8 cellular contexts compared by ENCODE assay signal in the genomic region with DNA sequence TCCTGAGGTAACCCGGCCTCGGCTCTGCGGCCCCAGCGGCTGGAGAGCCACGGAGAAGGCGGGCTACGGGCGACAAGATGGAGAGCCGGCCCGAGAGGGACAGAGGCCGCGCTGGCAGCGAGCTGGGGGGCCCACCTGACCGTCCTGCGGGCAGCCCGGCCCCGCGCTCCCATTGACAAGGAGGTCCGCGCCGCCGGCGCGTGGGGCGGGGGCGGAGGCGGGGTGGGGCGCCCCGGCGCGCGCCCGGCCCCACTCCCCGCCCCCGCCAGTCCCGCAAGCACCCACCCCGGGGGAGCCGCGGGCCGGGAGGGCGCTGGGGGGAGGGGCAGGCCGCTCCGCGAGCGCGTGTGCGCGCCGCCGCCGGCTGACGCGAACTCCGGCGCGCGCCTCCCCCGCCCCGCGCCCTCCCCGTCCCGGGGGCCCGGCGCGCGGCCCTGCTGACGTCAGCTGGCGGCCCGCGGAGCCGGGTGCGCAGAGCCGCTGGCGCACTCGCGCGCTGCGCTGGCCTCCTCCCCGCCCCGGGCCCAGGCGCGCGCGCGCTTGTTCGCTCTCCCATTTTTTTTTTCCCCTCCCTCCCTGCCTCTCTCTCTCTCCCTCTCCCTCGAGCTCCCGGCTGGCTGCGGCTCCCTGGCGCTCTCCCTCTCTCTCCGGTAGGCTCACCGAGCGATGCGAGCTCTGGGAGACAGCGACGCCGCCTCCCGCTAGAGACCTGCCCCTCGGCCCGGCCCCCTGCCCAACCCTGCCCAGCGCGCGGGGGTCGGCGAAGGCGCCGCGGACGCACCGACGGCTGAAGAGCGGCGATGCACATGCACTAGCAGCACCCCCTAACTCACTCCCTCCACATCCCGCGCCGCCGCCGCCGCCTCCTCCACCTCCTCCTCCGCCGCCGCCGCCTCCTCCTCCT. TPM values are rescaled to one million over a fixed set of nuclear protein-coding genes. Genes with fewer than 3 reads are reported as not detected.
DNase-seq lines count a peak whose midpoint lies in the region; ATAC-seq and TF ChIP-seq lines count a peak whose summit lies in the region.

A gene (plus strand): TSS at position 587 of the 904 bp plus-strand sequence. CDS start 747 bp downstream, outside the sequence.

- TF ChIP-seq CTCF in H9 (conservative IDR thresholded peaks at IDR 0.05) (no peak), esophagus muscularis mucosa (IDR thresholded peaks at IDR 0.05) (no peak)

- intact Hi-C loops in CD4-positive, alpha-beta memory T cell (cut with micrococcal nuclease) = loop anchor here (5.0 kb wide), 1 partner anchor 1546 kb away; a partner anchor contains a TSS
- intact Hi-C loops in esophagus muscularis mucosa (cut with DNase I) = no loop called here

- H3K36me3 ChIP-seq in CD4-positive, alpha-beta memory T cell (ENCODE audit: insufficient read depth, low read length) = no peaks in the 10 kb centered on the region
- H3K36me3 ChIP-seq in esophagus muscularis mucosa = no peaks in the 10 kb centered on the region

- no peak within 1 kb of the TSS for H3K4ac ChIP-seq in H9 (ENCODE audit: low read depth, low read length)

- POLR2A ChIA-PET in CD4-positive, alpha-beta memory T cell (lab: Charles Lee; ENCODE audit: partially characterized antibody) = interaction anchor here (0.6 to 6.1 kb wide), 10 partner anchors 11 to 124 kb away, joined by 3 to 71 read pairs (median 4); no protein-coding TSS in a partner anchor

- no peak within 1 kb of the TSS for H2BK5ac ChIP-seq in H9 (ENCODE audit: insufficient read length, low read length)

- TF ChIP-seq EP300 in esophagus muscularis mucosa (IDR thresholded peaks at IDR 0.05) = no peak

- no peak within 1 kb of the TSS for H3K23ac ChIP-seq in H9 (ENCODE audit: insufficient read length, low read depth, low read length)

- no peaks in the 10 kb centered on the region for H3K79me2 ChIP-seq in H9 (ENCODE audit: insufficient read depth, low read length)

- no peak within 1 kb of the TSS for H2BK20ac ChIP-seq in H9 (ENCODE audit: low read depth, low read length, poor library complexity, severe bottlenecking)

- H2AK5ac ChIP-seq in H9 (ENCODE audit: insufficient read length, low read length) = no peak within 1 kb of the TSS

- CTCF ChIA-PET in CD4-positive, alpha-beta memory T cell (lab: Charles Lee; ENCODE audit: partially characterized antibody) = interaction anchor here (7.7 kb wide), 1 partner anchor 12 kb away, joined by 38 read pairs; no protein-coding TSS in a partner anchor

- H3T11ph ChIP-seq in H9 (ENCODE audit: low read length) = no peak within 1 kb of the TSS

- no peak within 1 kb of the TSS for H4K91ac ChIP-seq in H9 (ENCODE audit: insufficient read length, low read depth, low read length)

- H4K8ac ChIP-seq in H9 (replicated peaks; ENCODE audit: insufficient read length, low read depth, low read length) = no peak within 1 kb of the TSS

- peak within 1 kb of the TSS; percentile 7 for H3K9ac ChIP-seq in H9 (ENCODE audit: extremely low read depth, insufficient read length, low read length)

- H3K4me3 ChIP-seq in CD4-positive, alpha-beta memory T cell (ENCODE audit: low read length in 2 of 2) = peak within 1 kb of the TSS; percentile 6 to 56
- peak within 1 kb of the TSS; percentile 64 to 84 (median 72) for H3K4me3 ChIP-seq in esophagus muscularis mucosa

- H4K5ac ChIP-seq in H9 (ENCODE audit: insufficient read length, low read depth, low read length) = no peak within 1 kb of the TSS

- H2BK120ac ChIP-seq in H9 (ENCODE audit: low read depth, low read length, poor library complexity, severe bottlenecking) = no peak within 1 kb of the TSS

- H3K56ac ChIP-seq in H9 (ENCODE audit: insufficient read length, low read depth, low read length) = no peak within 1 kb of the TSS

- H3K9me3 Mint-ChIP-seq in CD4-positive, alpha-beta memory T cell = peaks cover 0 to 2% (median 0%) of the 10 kb centered on the region in 8 donors
- no peaks in the 10 kb centered on the region; a peak in 1 of 5 replicates for H3K9me3 Mint-ChIP-seq in H9

- H3K4me2 ChIP-seq in H9 (ENCODE audit: insufficient read depth, insufficient read length, low read length) = peak within 1 kb of the TSS; percentile 94

- no peak within 1 kb of the TSS for H2BK12ac ChIP-seq in H9 (ENCODE audit: insufficient read length, low read depth, low read length)

- no peaks in the 10 kb centered on the region for H3K27me3 ChIP-seq in CD4-positive, alpha-beta memory T cell (ENCODE audit: insufficient read depth, low read length)
- H3K27me3 ChIP-seq in H9 (ENCODE audit: insufficient read depth, low read length) (peaks cover 2% of the 10 kb centered on the region; the same call in 1 of the 2 replicates), esophagus muscularis mucosa (peaks cover 0 to 46% (median 21%) of the 10 kb centered on the region in 4 donors)

- peaks cover 18 to 50% (median 33%) of the 10 kb centered on the region in 4 donors for H3K4me1 Mint-ChIP-seq in CD4-positive, alpha-beta memory T cell
- peaks cover 28 to 42% of the 10 kb centered on the region in 2 experiments for H3K4me1 Mint-ChIP-seq in H9

- no peak within 1 kb of the TSS for H2AFZ ChIP-seq in H9 (ENCODE audit: low read length)

- peak within 1 kb of the TSS; percentile 68 to 87 (median 81) for H3K27ac Mint-ChIP-seq in CD4-positive, alpha-beta memory T cell
- peak within 1 kb of the TSS in 2 of 3 experiments; percentile 53 to 55; a peak in 2 of 7 replicates for H3K27ac Mint-ChIP-seq in H9

- peak within 1 kb of the TSS; percentile 87; the same call in 1 of the 2 replicates for H3K14ac ChIP-seq in H9 (ENCODE audit: insufficient read depth, low read length)

- H3K27me3 Mint-ChIP-seq in CD4-positive, alpha-beta memory T cell = peaks cover 3 to 12% of the 10 kb centered on the region in 2 donors
- H3K27me3 Mint-ChIP-seq in H9 (ENCODE audit: low read depth) = peaks cover 64% of the 10 kb centered on the region

- H3K18ac ChIP-seq in H9 (ENCODE audit: insufficient read length, low read depth, low read length) = peak within 1 kb of the TSS; percentile 86

- peaks cover 28% of the 10 kb centered on the region for H3K23me2 ChIP-seq in H9 (ENCODE audit: insufficient read length, low read depth, low read length, poor library complexity, severe bottlenecking)

- peaks cover 42% of the 10 kb centered on the region for H3K4me1 ChIP-seq in CD4-positive, alpha-beta memory T cell (ENCODE audit: insufficient read depth, low read length)
- H3K4me1 ChIP-seq in H9 (ENCODE audit: insufficient read depth, low read length) (peaks cover 9% of the 10 kb centered on the region; the same call in 1 of the 2 replicates), esophagus muscularis mucosa (peaks cover 22 to 52% (median 48%) of the 10 kb centered on the region in 4 donors)

- peak within 1 kb of the TSS; percentile 84 to 90 (median 85) for H3K4me3 Mint-ChIP-seq in CD4-positive, alpha-beta memory T cell
- H3K4me3 Mint-ChIP-seq in H9 = peak within 1 kb of the TSS; percentile 78 to 85

- no peak for TF ChIP-seq POLR2A in esophagus muscularis mucosa (IDR thresholded peaks at IDR 0.05; ENCODE audit: low read depth)

- no peaks in the 10 kb centered on the region for H3K9me3 ChIP-seq in CD4-positive, alpha-beta memory T cell (ENCODE audit: control insufficient read depth in 1 of 2, low read length in 2 of 2)
- H3K9me3 ChIP-seq in H9 (ENCODE audit: control insufficient read depth, low read depth, low read length) (no peaks in the 10 kb centered on the region), esophagus muscularis mucosa (no peaks in the 10 kb centered on the region)

- DNase-seq in CD4-positive, alpha-beta memory T cell = peak; percentile 62 to 79 (median 76)
- peak; percentile 71 for DNase-seq in H9
- DNase-seq in NCI-H526 treated with DMSO at 0.1 percent for 48 hours (lab: John Stamatoyannopoulos, UW) = peak; percentile 46
- peak; percentile 47 to 65 for DNase-seq in activated T-cell treated with anti-CD3 and anti-CD28 coated beads, Interleukin-2, amount 50 U/mL, for 48 hours
- no peak for DNase-seq in esophagus muscularis mucosa (ENCODE audit: extremely low spot score)
- peak; percentile 59 for DNase-seq in mucosa of gallbladder (ENCODE audit: low spot score)
- DNase-seq in stimulated activated naive CD4-positive, alpha-beta T cell (lab: John Stamatoyannopoulos, UW) = peak in 4 of 6 experiments; percentile 4 to 19 (median 14)

- WGBS in H9 (ENCODE audit: extremely low coverage, insufficient read length, low lambda C conversion rate) = no CpG with 5 or more reads among the region's 123 CpGs
- under 1% methylated on average over 36 of the region's 123 CpGs for WGBS in esophagus muscularis mucosa

- peak within 1 kb of the TSS; percentile 56 for H3K27ac ChIP-seq in CD4-positive, alpha-beta memory T cell (ENCODE audit: low read depth, low read length)
- H3K27ac ChIP-seq in H9 (ENCODE audit: insufficient read length, low read depth, low read length) (no peak within 1 kb of the TSS), esophagus muscularis mucosa (replicated peaks in 1 of 4) (peak within 1 kb of the TSS; percentile 80 to 83 (median 82))

- no peaks in the 10 kb centered on the region for H4K20me1 ChIP-seq in H9 (ENCODE audit: control insufficient read depth, insufficient read depth, insufficient read length)

- peaks cover 0 to 4% of the 10 kb centered on the region in 2 donors for H3K36me3 Mint-ChIP-seq in CD4-positive, alpha-beta memory T cell
- H3K36me3 Mint-ChIP-seq in H9 (ENCODE audit: insufficient read depth in 1 of 3, low read depth in 3 of 3) = no peaks in the 10 kb centered on the region; a peak in 1 of 7 replicates

- H2BK15ac ChIP-seq in H9 (ENCODE audit: low read depth, low read length) = no peak within 1 kb of the TSS

- no peak for ATAC-seq in HG02571 (IDR thresholded peaks at IDR 0.05; ENCODE audit: unreplicated experiment)

- no peaks in the 10 kb centered on the region for H3K79me1 ChIP-seq in H9 (ENCODE audit: insufficient read depth, low read depth, low read length, poor library complexity, severe bottlenecking)

RNA-seq across cellular contexts. Expression of the gene that starts here (rescaled TPM):
- total RNA-seq in CD4-positive, alpha-beta memory T cell = 10 to 100 TPM; 10.5 to 10.8 TPM
- 1 to 10 TPM in 1 of 2 donors, not detected in 1; 1.5 TPM for polyA plus RNA-seq in CD4-positive, alpha-beta memory T cell
- total RNA-seq in H9 (2021) (16.9 and 17.0 TPM in 2 replicates), esophagus muscularis mucosa (1 to 10 TPM; 2.1 to 6.8 (median 3.3) TPM), mucosa of gallbladder (12.7 TPM)
